ENCODE assay signal across 9 cellular contexts in the genomic region with DNA sequence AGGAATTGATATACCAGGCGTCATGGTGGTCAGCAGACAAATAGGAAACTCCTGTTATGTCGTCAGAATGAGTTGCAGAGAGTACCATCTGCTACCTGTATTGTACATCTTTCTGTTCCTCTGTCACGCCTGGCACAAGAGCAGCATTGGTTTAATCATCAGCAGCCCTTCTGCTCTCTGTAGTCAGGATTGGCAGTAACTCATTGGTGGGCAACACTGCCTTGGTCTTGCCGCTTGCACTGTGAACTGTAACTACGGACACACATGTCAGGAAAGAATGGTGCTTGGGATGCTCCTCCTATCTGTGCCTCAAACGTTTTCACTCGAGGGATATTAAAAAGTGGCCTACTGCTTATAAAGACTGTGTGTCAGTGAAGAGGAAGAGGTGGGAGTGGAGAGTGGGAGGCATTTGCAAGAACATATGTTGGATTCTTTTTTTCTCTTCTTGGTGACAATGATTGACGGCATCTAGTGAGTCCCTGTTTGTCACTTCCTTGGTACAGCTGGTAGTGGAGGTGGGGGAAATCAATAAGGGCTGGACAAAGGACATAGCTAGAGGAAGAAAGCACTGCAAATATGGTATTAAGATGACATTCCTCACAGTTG.
DNase-seq lines count a peak whose midpoint lies in the region; ATAC-seq and TF ChIP-seq lines count a peak whose summit lies in the region.
"Had no signal": no experiment of that assay in that cellular context is flagged by ENCODE, and none has a peak within 500 bp of the region (broad histone marks: within the 10 kb centered on the region; RNA-seq: fewer than 3 reads in every experiment).

No MANE protein-coding gene starts in this region.

- no peaks in the 10 kb centered on the region for H4K20me1 ChIP-seq in osteoblast (ENCODE audit: insufficient read depth, low read length)

- no peaks in the 10 kb centered on the region for H3K4me1 ChIP-seq in osteoblast (ENCODE audit: insufficient read depth, low read length)

- H3K79me2 ChIP-seq in osteoblast (ENCODE audit: insufficient read depth, low read length), result no peaks in the 10 kb centered on the region

- no peak overlapping the region for H3K4me2 ChIP-seq in osteoblast (ENCODE audit: insufficient read depth, low read length)

- peaks cover 80% of the 10 kb centered on the region for H3K4me1 Mint-ChIP-seq in activated naive CD4-positive, alpha-beta T cell treated with anti-CD3 and anti-CD28 coated beads, Interleukin-2, amount 10 ng/mL, durations not matched to agents 7 days and 5 days
- H3K4me1 Mint-ChIP-seq in endothelial cell (ENCODE audit: unreplicated experiment), result peaks cover 29% of the 10 kb centered on the region

- H3K36me3 ChIP-seq in osteoblast (ENCODE audit: insufficient read depth, low read length), result no peaks in the 10 kb centered on the region

- H3K27me3 Mint-ChIP-seq in activated naive CD4-positive, alpha-beta T cell treated with anti-CD3 and anti-CD28 coated beads, Interleukin-2, amount 10 ng/mL, durations not matched to agents 7 days and 5 days, result no peaks in the 10 kb centered on the region
- H3K27me3 Mint-ChIP-seq in endothelial cell (ENCODE audit: unreplicated experiment), result no peaks in the 10 kb centered on the region

- no peak for DNase-seq in activated naive CD4-positive, alpha-beta T cell treated with anti-CD3 and anti-CD28 coated beads, Interleukin-2, amount 10 ng/mL, durations not matched to agents 7 days and 5 days
- peak; percentile 56 for DNase-seq in osteoblast (ENCODE audit: insufficient read length, low spot score, missing footprints)
- no peak for DNase-seq in AML-193 (lab: John Stamatoyannopoulos, UW)
- DNase-seq in endothelial cell (ENCODE audit: low spot score), result no peak
- DNase-seq: NCI-H510A, nucleus accumbens had no signal

- ATAC-seq in GM18511 (IDR thresholded peaks at IDR 0.05; ENCODE audit: unreplicated experiment), result peak; percentile 39
- peak; percentile 49 for ATAC-seq in HG03354 (IDR thresholded peaks at IDR 0.05; ENCODE audit: poor library complexity, severe bottlenecking, unreplicated experiment)
- no peak for ATAC-seq in GM19452 (IDR thresholded peaks at IDR 0.05; ENCODE audit: unreplicated experiment)

- H3K9me3 ChIP-seq in osteoblast (ENCODE audit: low read depth, low read length), result no peaks in the 10 kb centered on the region

- TF ChIP-seq CTCF in osteoblast (IDR thresholded peaks at IDR 0.05; ENCODE audit: extremely low read depth, low read depth, low read length), result no peak
- TF ChIP-seq CTCF in endothelial cell (IDR thresholded peaks at IDR 0.05; ENCODE audit: unreplicated experiment), result no peak

- H3K27me3 ChIP-seq in osteoblast (ENCODE audit: insufficient read depth, low read length), result peaks cover 6% of the 10 kb centered on the region

- H3K27ac Mint-ChIP-seq in activated naive CD4-positive, alpha-beta T cell treated with anti-CD3 and anti-CD28 coated beads, Interleukin-2, amount 10 ng/mL, durations not matched to agents 7 days and 5 days, result peak overlapping the region; percentile 97
- H3K27ac Mint-ChIP-seq in endothelial cell (ENCODE audit: unreplicated experiment), result no peak overlapping the region

- peaks cover 10% of the 10 kb centered on the region for H3K36me3 Mint-ChIP-seq in activated naive CD4-positive, alpha-beta T cell treated with anti-CD3 and anti-CD28 coated beads, Interleukin-2, amount 10 ng/mL, durations not matched to agents 7 days and 5 days
- peaks cover 14% of the 10 kb centered on the region for H3K36me3 Mint-ChIP-seq in endothelial cell (ENCODE audit: low read depth, unreplicated experiment)

- no peak overlapping the region for H3K27ac ChIP-seq in osteoblast (ENCODE audit: low read depth, low read length)

- peak overlapping the region; percentile 62 for H3K4me3 Mint-ChIP-seq in activated naive CD4-positive, alpha-beta T cell treated with anti-CD3 and anti-CD28 coated beads, Interleukin-2, amount 10 ng/mL, durations not matched to agents 7 days and 5 days
- no peak overlapping the region for H3K4me3 Mint-ChIP-seq in endothelial cell (ENCODE audit: unreplicated experiment)

- CTCF ChIA-PET in activated naive CD4-positive, alpha-beta T cell treated with anti-CD3 and anti-CD28 coated beads, Interleukin-2, amount 10 ng/mL, durations not matched to agents 7 days and 5 days (lab: Charles Lee), result interaction anchor here (0.5 to 4.6 kb wide), 13 partner anchors 18 to 372 kb away, joined by 3 to 34 read pairs (median 4); a partner anchor contains a TSS

- no peaks in the 10 kb centered on the region for H3K9me3 Mint-ChIP-seq in activated naive CD4-positive, alpha-beta T cell treated with anti-CD3 and anti-CD28 coated beads, Interleukin-2, amount 10 ng/mL, durations not matched to agents 7 days and 5 days
- H3K9me3 Mint-ChIP-seq in endothelial cell (ENCODE audit: unreplicated experiment), result no peaks in the 10 kb centered on the region

- no peak overlapping the region for H3K4me3 ChIP-seq in osteoblast (ENCODE audit: insufficient read depth, low read length)

- H2AFZ ChIP-seq in osteoblast (ENCODE audit: low read length), result no peak overlapping the region
